In genomic region chr14:21997300-21997699, GRCh38 we compare ENCODE assay signal across 9 cellular contexts.
DNase-seq lines count a peak whose midpoint lies in the region; ATAC-seq, FAIRE-seq and TF ChIP-seq lines count a peak whose summit lies in the region.
"Had no signal": no experiment of that assay in that cellular context is flagged by ENCODE, and none has a peak within 500 bp of the region (broad histone marks: within the 10 kb centered on the region; RNA-seq: fewer than 3 reads in every experiment).

No MANE protein-coding gene starts in this region.

- FAIRE-seq in HepG2 (lab: Jason Lieb, UNC), result peak; percentile 60

- H3K27me3 Mint-ChIP-seq in activated T-helper 2 cell treated with anti-CD3 and anti-CD28 coated beads, Interferon-gamma antibody, Interleukin-2, Interleukin-4, amounts not matched to agents 10 μg/mL and 5 μg/mL and 100 μg/mL, durations not matched to agents 14 hours and 24 hours and 36 hours (ENCODE audit: low read depth), result no peaks in the 10 kb centered on the region

- intact Hi-C loops in activated T-helper 2 cell treated with anti-CD3 and anti-CD28 coated beads, Interferon-gamma antibody, Interleukin-2, Interleukin-4, amounts not matched to agents 10 μg/mL and 5 μg/mL and 100 μg/mL, durations not matched to agents 14 hours and 24 hours and 36 hours (cut with micrococcal nuclease), result no loop called here
- intact Hi-C loops in HepG2 (cut with micrococcal nuclease; ENCODE audit: unreplicated experiment), result loop anchor here (5.0 kb wide), 1 partner anchor 105 kb away; no protein-coding TSS in a partner anchor
- intact Hi-C loops in prostate gland (cut with DNase I), result no loop called here

- TF ChIP-seq CTCF in LNCAP (IDR thresholded peaks at IDR 0.05) (peak; percentile 55), HepG2 (CRISPR knock-in tag; IDR thresholded peaks at IDR 0.05) (peak; percentile 31; the same call in 1 of the 2 replicates), prostate gland (IDR thresholded peaks at IDR 0.05) (no peak)

- H3K27me3 ChIP-seq in HepG2 (ENCODE audit: control insufficient read depth in 1 of 2, insufficient read depth in 2 of 2, low read length in 2 of 2) (no peaks in the 10 kb centered on the region), prostate gland (replicated peaks; ENCODE audit: insufficient read depth) (no peaks in the 10 kb centered on the region)
- H3K27me3 ChIP-seq: Peyer's patch had no signal

- no peak overlapping the region for H3K9ac ChIP-seq in HepG2 (ENCODE audit: insufficient read depth, low read depth, low read length)

- in situ Hi-C loops in HepG2 (cut with HindIII; ENCODE audit: extremely low pct_ligation_motif_present, low pct_unique_long_range_greater_than_20kb), result no loop called here

- POLR2A ChIA-PET in HepG2 (lab: Yijun Ruan, JAX), result no interaction called here

- CTCF ChIA-PET in HepG2 (lab: Yijun Ruan, JAX; ENCODE audit: low intra/inter-chr PET ratio, low total read pairs), result no interaction called here

- peaks cover 27% of the 10 kb centered on the region for H3K4me1 Mint-ChIP-seq in activated T-helper 2 cell treated with anti-CD3 and anti-CD28 coated beads, Interferon-gamma antibody, Interleukin-2, Interleukin-4, amounts not matched to agents 10 μg/mL and 5 μg/mL and 100 μg/mL, durations not matched to agents 14 hours and 24 hours and 36 hours (ENCODE audit: low read depth)

- H3K4me3 ChIP-seq in HepG2 (replicated peaks in 1 of 3; ENCODE audit: insufficient read depth in 1 of 3, low read depth in 2 of 3, low read length in 3 of 3) (no peak overlapping the region), prostate gland (no peak overlapping the region)
- H3K4me3 ChIP-seq: Peyer's patch had no signal

- H2AFZ ChIP-seq in HepG2 (ENCODE audit: low read length), result no peak overlapping the region

- H3K9me3 ChIP-seq in HepG2 (ENCODE audit: low read length) (no peaks in the 10 kb centered on the region), prostate gland (no peaks in the 10 kb centered on the region)
- H3K9me3 ChIP-seq: Peyer's patch had no signal

- peak overlapping the region; percentile 86 for H3K4me3 Mint-ChIP-seq in activated T-helper 2 cell treated with anti-CD3 and anti-CD28 coated beads, Interferon-gamma antibody, Interleukin-2, Interleukin-4, amounts not matched to agents 10 μg/mL and 5 μg/mL and 100 μg/mL, durations not matched to agents 14 hours and 24 hours and 36 hours (ENCODE audit: low read depth)

- peak; percentile 11 for DNase-seq in DMS53 treated with DMSO at 0.1 percent for 48 hours (lab: John Stamatoyannopoulos, UW; ENCODE audit: unreplicated experiment)
- no peak for DNase-seq in activated T-helper 2 cell treated with anti-CD3 and anti-CD28 coated beads, Interferon-gamma antibody, Interleukin-2, Interleukin-4, amounts not matched to agents 10 μg/mL and 5 μg/mL and 100 μg/mL, durations not matched to agents 14 hours and 24 hours and 36 hours (ENCODE audit: low spot score)
- DNase-seq in HepG2 (ENCODE audit: low spot score), result peak; percentile 43
- DNase-seq in prostate gland (ENCODE audit: low spot score), result no peak
- DNase-seq in HCEC 1CT, result no peak
- DNase-seq in cerebellar cortex (ENCODE audit: low spot score), result no peak

- no peaks in the 10 kb centered on the region for H3K9me3 Mint-ChIP-seq in activated T-helper 2 cell treated with anti-CD3 and anti-CD28 coated beads, Interferon-gamma antibody, Interleukin-2, Interleukin-4, amounts not matched to agents 10 μg/mL and 5 μg/mL and 100 μg/mL, durations not matched to agents 14 hours and 24 hours and 36 hours

- no peak for TF ChIP-seq POLR2A in HepG2 (IDR thresholded peaks at IDR 0.05; ENCODE audit: insufficient read depth in 1 of 2, low read depth in 2 of 2, low read length in 2 of 2)
- no peak for TF ChIP-seq POLR2A in prostate gland (IDR thresholded peaks at IDR 0.05)

- H3K27ac Mint-ChIP-seq in activated T-helper 2 cell treated with anti-CD3 and anti-CD28 coated beads, Interferon-gamma antibody, Interleukin-2, Interleukin-4, amounts not matched to agents 10 μg/mL and 5 μg/mL and 100 μg/mL, durations not matched to agents 14 hours and 24 hours and 36 hours, result peak overlapping the region; percentile 77

- ATAC-seq in HepG2 (peak; percentile 97), GM18870 (IDR thresholded peaks at IDR 0.05; ENCODE audit: unreplicated experiment) (no peak)

- no peaks in the 10 kb centered on the region for H3K36me3 ChIP-seq in HepG2 (replicated peaks in 1 of 2; ENCODE audit: control insufficient read depth in 1 of 2, insufficient read depth in 2 of 2, low read length in 2 of 2)
- no peaks in the 10 kb centered on the region for H3K36me3 ChIP-seq in prostate gland
- H3K36me3 ChIP-seq: Peyer's patch had no signal

- H3K79me2 ChIP-seq in HepG2 (ENCODE audit: insufficient read depth, low read length), result no peaks in the 10 kb centered on the region

- 3% methylated on average over 3 of the region's 3 CpGs for WGBS in HepG2 (ENCODE audit: low lambda C conversion rate)
- 33% methylated on average over 3 of the region's 3 CpGs for WGBS in prostate gland

- no peak for TF ChIP-seq RAD21 in HepG2 (CRISPR knock-in tag; IDR thresholded peaks at IDR 0.05)

- BruUV-seq in HepG2 (replicated peaks; lab: Mats Ljungman, UMichigan), result no TSS peak

- no peaks in the 10 kb centered on the region for H3K4me1 ChIP-seq in HepG2 (ENCODE audit: insufficient read depth, low read length)
- H3K4me1 ChIP-seq in prostate gland (replicated peaks), result no peaks in the 10 kb centered on the region
- H3K4me1 ChIP-seq: Peyer's patch had no signal

- H3K27ac ChIP-seq in HepG2 (ENCODE audit: extremely low read length, insufficient read depth, low read length) (no peak overlapping the region), prostate gland (no peak overlapping the region)
- H3K27ac ChIP-seq: Peyer's patch had no signal

- no peak for TF ChIP-seq EP300 in HepG2 (IDR thresholded peaks at IDR 0.05; ENCODE audit: low read depth in 2 of 2, low read length in 2 of 2)
- TF ChIP-seq EP300 in HepG2 (CRISPR knock-in tag; IDR thresholded peaks at IDR 0.05; ENCODE audit: borderline replicate concordance), result no peak

- no peak overlapping the region for H3K4me2 ChIP-seq in HepG2 (ENCODE audit: low read depth, low read length)

- peaks cover 5% of the 10 kb centered on the region for H3K36me3 Mint-ChIP-seq in activated T-helper 2 cell treated with anti-CD3 and anti-CD28 coated beads, Interferon-gamma antibody, Interleukin-2, Interleukin-4, amounts not matched to agents 10 μg/mL and 5 μg/mL and 100 μg/mL, durations not matched to agents 14 hours and 24 hours and 36 hours (ENCODE audit: low read depth)

- H4K20me1 ChIP-seq in HepG2 (ENCODE audit: insufficient read depth, low read length), result no peaks in the 10 kb centered on the region

TF ChIP-seq in HepG2, 621 proteins besides CTCF, POLR2A, EP300 and RAD21:
- TF ChIP-seq ZNF230 (CRISPR knock-in tag; IDR thresholded peaks at IDR 0.05) (0 out of 2 replicates have a peak, but pooled peaks have one; percentile 40), NKX3-1 (CRISPR knock-in tag; IDR thresholded peaks at IDR 0.05) (no peak), DR1 (CRISPR knock-in tag; IDR thresholded peaks at IDR 0.05) (no peak), ARHGAP35 (CRISPR knock-in tag; IDR thresholded peaks at IDR 0.05; ENCODE audit: borderline replicate concordance) (no peak), MTF2 (CRISPR knock-in tag; IDR thresholded peaks at IDR 0.05; ENCODE audit: borderline replicate concordance) (no peak), DPF2 (CRISPR knock-in tag; IDR thresholded peaks at IDR 0.05; ENCODE audit: borderline replicate concordance, low read depth) (no peak), U2AF1 (optimal IDR thresholded peaks at IDR 0.05; ENCODE audit: low read depth, low read length) (no peak)

Comparison
In these comparisons a context has a peak if more than half of its experiments do, and no peak if none do; other contexts are left out.
1. DNase-seq: peak in DMS53 treated with DMSO at 0.1 percent for 48 hours (single experiment) and HepG2 (single experiment); none in activated T-helper 2 cell treated with anti-CD3 and anti-CD28 coated beads, Interferon-gamma antibody, Interleukin-2, Interleukin-4, amounts not matched to agents 10 μg/mL and 5 μg/mL and 100 μg/mL, durations not matched to agents 14 hours and 24 hours and 36 hours (single experiment), prostate gland (single experiment), HCEC 1CT (single experiment) and cerebellar cortex (single experiment).
2. CTCF ChIP-seq: peak in LNCAP (single experiment) and HepG2 (single experiment); none in prostate gland (0 of 4).